In the genomic region with DNA sequence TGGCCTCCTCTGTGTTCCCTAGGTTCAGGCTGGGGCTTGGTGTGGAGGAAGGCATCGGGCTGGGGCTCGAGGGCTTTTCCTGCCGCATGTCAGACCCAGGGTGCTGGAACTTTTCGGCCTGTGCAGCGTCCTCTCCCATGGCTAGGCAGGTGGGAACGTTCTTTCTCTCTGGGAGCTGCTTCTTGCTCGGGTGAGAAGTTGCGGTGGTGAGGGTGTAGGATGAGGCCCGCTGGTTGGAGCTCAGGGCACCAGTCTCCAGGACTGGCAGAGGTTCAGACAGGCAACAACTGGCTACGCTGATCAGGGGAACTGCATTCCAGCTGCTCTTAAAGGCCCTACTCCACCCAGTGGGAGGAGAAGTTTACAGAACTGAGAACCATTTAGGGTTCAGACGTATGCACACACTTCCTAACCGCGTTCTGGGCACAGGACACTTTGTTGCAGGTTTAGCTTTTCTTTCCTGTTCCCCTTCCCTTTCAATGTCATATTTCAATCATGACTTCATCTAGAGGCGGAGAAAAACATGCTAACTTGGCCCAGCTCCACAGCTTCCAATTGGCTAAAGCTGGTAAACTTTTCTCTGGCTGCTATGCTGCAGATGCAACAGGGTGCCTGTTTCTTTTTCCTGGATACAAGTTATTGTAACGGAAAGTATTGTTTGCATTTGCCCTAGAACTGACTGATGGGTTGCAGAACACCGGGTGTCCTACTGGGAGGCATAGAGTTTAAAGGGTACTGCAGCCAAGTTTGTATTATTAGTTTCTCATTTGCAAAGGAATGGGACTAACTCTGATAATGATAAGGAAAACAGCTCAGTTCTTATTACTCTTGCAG, we compare ENCODE assay signal across 8 cellular contexts. TPM values are rescaled to one million over a fixed set of nuclear protein-coding genes. Genes with fewer than 3 reads are reported as not detected.
A peak's percentile ranks its signal among the peaks of the same experiment; 100 is the strongest.
DNase-seq lines count a peak whose midpoint lies in the region; ATAC-seq and TF ChIP-seq lines count a peak whose summit lies in the region.

A gene with protein sequence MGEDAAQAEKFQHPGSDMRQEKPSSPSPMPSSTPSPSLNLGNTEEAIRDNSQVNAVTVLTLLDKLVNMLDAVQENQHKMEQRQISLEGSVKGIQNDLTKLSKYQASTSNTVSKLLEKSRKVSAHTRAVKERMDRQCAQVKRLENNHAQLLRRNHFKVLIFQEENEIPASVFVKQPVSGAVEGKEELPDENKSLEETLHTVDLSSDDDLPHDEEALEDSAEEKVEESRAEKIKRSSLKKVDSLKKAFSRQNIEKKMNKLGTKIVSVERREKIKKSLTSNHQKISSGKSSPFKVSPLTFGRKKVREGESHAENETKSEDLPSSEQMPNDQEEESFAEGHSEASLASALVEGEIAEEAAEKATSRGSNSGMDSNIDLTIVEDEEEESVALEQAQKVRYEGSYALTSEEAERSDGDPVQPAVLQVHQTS (minus strand): TSS at position 302 of the 834 bp plus-strand sequence. CDS start 163 bp downstream, at position 139.

- no peak for TF ChIP-seq CTCF in lower lobe of right lung (IDR thresholded peaks at IDR 0.05)
- TF ChIP-seq CTCF in upper lobe of right lung (IDR thresholded peaks at IDR 0.05) = peak; percentile 12

- no peaks in the 10 kb centered on the region for H3K36me3 Mint-ChIP-seq in activated T-helper 2 cell treated with anti-CD3 and anti-CD28 coated beads, Interferon-gamma antibody, Interleukin-2, Interleukin-4, amounts not matched to agents 10 μg/mL and 5 μg/mL and 100 μg/mL, durations not matched to agents 14 hours and 24 hours and 36 hours (ENCODE audit: low read depth)

- intact Hi-C loops in lower lobe of right lung (cut with DNase I) (no loop called here), upper lobe of right lung (cut with DNase I) (no loop called here)
- intact Hi-C loops in activated T-helper 2 cell treated with anti-CD3 and anti-CD28 coated beads, Interferon-gamma antibody, Interleukin-2, Interleukin-4, amounts not matched to agents 10 μg/mL and 5 μg/mL and 100 μg/mL, durations not matched to agents 14 hours and 24 hours and 36 hours (cut with micrococcal nuclease) = no loop called here

- H3K36me3 ChIP-seq in lower lobe of right lung (peaks cover 6% of the 10 kb centered on the region), upper lobe of right lung (peaks cover 7% of the 10 kb centered on the region)

- no peaks in the 10 kb centered on the region for H3K27me3 ChIP-seq in lower lobe of right lung (ENCODE audit: low read depth)
- no peaks in the 10 kb centered on the region for H3K27me3 ChIP-seq in upper lobe of right lung

- H3K9me3 Mint-ChIP-seq in activated T-helper 2 cell treated with anti-CD3 and anti-CD28 coated beads, Interferon-gamma antibody, Interleukin-2, Interleukin-4, amounts not matched to agents 10 μg/mL and 5 μg/mL and 100 μg/mL, durations not matched to agents 14 hours and 24 hours and 36 hours = no peaks in the 10 kb centered on the region

- peak; percentile 73 for DNase-seq in GM04504 (ENCODE audit: low read depth)
- DNase-seq in cerebellum (ENCODE audit: low spot score) = no peak
- DNase-seq in lower lobe of right lung = peak; percentile 67
- DNase-seq in upper lobe of right lung = peak; percentile 73
- no peak for DNase-seq in AML-193 (lab: John Stamatoyannopoulos, UW)
- no peak for DNase-seq in activated T-helper 2 cell treated with anti-CD3 and anti-CD28 coated beads, Interferon-gamma antibody, Interleukin-2, Interleukin-4, amounts not matched to agents 10 μg/mL and 5 μg/mL and 100 μg/mL, durations not matched to agents 14 hours and 24 hours and 36 hours (ENCODE audit: low spot score)

- H3K4me3 ChIP-seq in lower lobe of right lung (peak within 1 kb of the TSS; percentile 72), upper lobe of right lung (peak within 1 kb of the TSS; percentile 63)

- H3K9me3 ChIP-seq in lower lobe of right lung (no peaks in the 10 kb centered on the region), upper lobe of right lung (no peaks in the 10 kb centered on the region)

- no peaks in the 10 kb centered on the region for H3K4me1 Mint-ChIP-seq in activated T-helper 2 cell treated with anti-CD3 and anti-CD28 coated beads, Interferon-gamma antibody, Interleukin-2, Interleukin-4, amounts not matched to agents 10 μg/mL and 5 μg/mL and 100 μg/mL, durations not matched to agents 14 hours and 24 hours and 36 hours (ENCODE audit: low read depth)

- no peak within 1 kb of the TSS for H3K4me3 Mint-ChIP-seq in activated T-helper 2 cell treated with anti-CD3 and anti-CD28 coated beads, Interferon-gamma antibody, Interleukin-2, Interleukin-4, amounts not matched to agents 10 μg/mL and 5 μg/mL and 100 μg/mL, durations not matched to agents 14 hours and 24 hours and 36 hours (ENCODE audit: low read depth)

- peaks cover 42% of the 10 kb centered on the region for H3K27me3 Mint-ChIP-seq in activated T-helper 2 cell treated with anti-CD3 and anti-CD28 coated beads, Interferon-gamma antibody, Interleukin-2, Interleukin-4, amounts not matched to agents 10 μg/mL and 5 μg/mL and 100 μg/mL, durations not matched to agents 14 hours and 24 hours and 36 hours (ENCODE audit: low read depth)

- peak; percentile 58 for ATAC-seq in HG03469 (IDR thresholded peaks at IDR 0.05; ENCODE audit: unreplicated experiment)
- peak; percentile 92 to 95 for ATAC-seq in lower lobe of right lung
- peak; percentile 94 for ATAC-seq in upper lobe of right lung
- ATAC-seq in HG03280 (IDR thresholded peaks at IDR 0.05; ENCODE audit: unreplicated experiment) = no peak

- H3K4me1 ChIP-seq in lower lobe of right lung = peaks cover 43% of the 10 kb centered on the region
- H3K4me1 ChIP-seq in upper lobe of right lung = peaks cover 12% of the 10 kb centered on the region

- peak within 1 kb of the TSS; percentile 95 for H3K27ac ChIP-seq in lower lobe of right lung
- peak within 1 kb of the TSS; percentile 90 for H3K27ac ChIP-seq in upper lobe of right lung

- H3K27ac Mint-ChIP-seq in activated T-helper 2 cell treated with anti-CD3 and anti-CD28 coated beads, Interferon-gamma antibody, Interleukin-2, Interleukin-4, amounts not matched to agents 10 μg/mL and 5 μg/mL and 100 μg/mL, durations not matched to agents 14 hours and 24 hours and 36 hours = no peak within 1 kb of the TSS

RNA-seq across cellular contexts. Expression of the gene that starts here (rescaled TPM):
- total RNA-seq in cerebellum (10.5 TPM), lower lobe of right lung (182 TPM), upper lobe of right lung (185 TPM)
- total RNA-seq in activated T-helper 2 cell treated with anti-CD3 and anti-CD28 coated beads, Interferon-gamma antibody, Interleukin-2, Interleukin-4, amounts not matched to agents 10 μg/mL and 5 μg/mL and 100 μg/mL, durations not matched to agents 14 hours and 24 hours and 36 hours = not detected in 2 replicates

Comparison
In these comparisons a context has a peak if more than half of its experiments do, and no peak if none do; other contexts are left out.
1. RNA of the gene that starts here (total RNA-seq): 185 TPM in upper lobe of right lung (single experiment) and 182 TPM in lower lobe of right lung (single experiment); 10.5 TPM in cerebellum (single experiment) and not detected in activated T-helper 2 cell treated with anti-CD3 and anti-CD28 coated beads, Interferon-gamma antibody, Interleukin-2, Interleukin-4, amounts not matched to agents 10 μg/mL and 5 μg/mL and 100 μg/mL, durations not matched to agents 14 hours and 24 hours and 36 hours; every median in the first group is over 10 times any median in the second.
2. DNase-seq: peak in GM04504 (single experiment), lower lobe of right lung (single experiment) and upper lobe of right lung (single experiment); none in cerebellum (single experiment), AML-193 (0 of 2) and activated T-helper 2 cell treated with anti-CD3 and anti-CD28 coated beads, Interferon-gamma antibody, Interleukin-2, Interleukin-4, amounts not matched to agents 10 μg/mL and 5 μg/mL and 100 μg/mL, durations not matched to agents 14 hours and 24 hours and 36 hours (single experiment).